In the genomic region with DNA sequence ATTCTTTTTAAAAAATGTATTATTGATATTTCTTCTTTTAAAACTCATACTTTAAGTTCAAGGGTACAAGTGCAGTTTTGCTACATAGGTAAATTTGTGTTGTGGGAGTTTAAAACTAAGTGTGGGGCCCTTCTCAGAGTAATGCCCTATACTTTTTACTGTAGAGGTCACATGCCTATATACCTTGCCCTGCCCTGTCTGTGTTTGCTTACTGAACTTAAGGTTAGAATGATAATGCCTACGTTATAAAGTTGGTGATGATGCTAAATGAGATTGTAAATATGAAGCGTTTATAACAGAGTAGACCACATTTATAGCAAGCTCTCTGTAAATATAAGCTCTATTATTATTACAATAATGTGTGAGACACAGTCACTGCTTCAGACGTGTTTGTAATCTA, we compare ENCODE assay signal across 9 cellular contexts.
"Had no signal": no experiment of that assay in that cellular context is flagged by ENCODE, and none has a peak within 500 bp of the region (broad histone marks: within the 10 kb centered on the region; RNA-seq: fewer than 3 reads in every experiment).

No MANE protein-coding gene starts in this region.

- H3K36me3 ChIP-seq: HAP-1 had no signal

- H3K4me3 ChIP-seq: GM23248, HAP-1, K562 had no signal

- H3K4me1 ChIP-seq: HAP-1 had no signal

- ATAC-seq: HCT116, K562 had no signal

- H3K9me3 ChIP-seq: HAP-1 had no signal

- H3K27ac ChIP-seq: GM23248 had no signal

- DNase-seq: GM23248, GOT3, H7, HFFc6, IMR-90 had no signal

- FAIRE-seq: HTR-8/SVneo, K562 had no signal
